In genomic region chr2:240719676-240720545, GRCh38 we compare ENCODE assay signal across 23 cellular contexts. TPM values are rescaled to one million over a fixed set of nuclear protein-coding genes. Genes with fewer than 3 reads are reported as not detected.
A peak's percentile ranks its signal among the peaks of the same experiment; 100 is the strongest.
DNase-seq lines count a peak whose midpoint lies in the region; ATAC-seq and TF ChIP-seq lines count a peak whose summit lies in the region.
"Had no signal": no experiment of that assay in that cellular context is flagged by ENCODE, and none has a peak within 500 bp of the region (broad histone marks: within the 10 kb centered on the region; RNA-seq: fewer than 3 reads in every experiment).

No MANE protein-coding gene starts in this region.

- WGBS in right cardiac atrium, result 81% methylated on average over 25 of the region's 25 CpGs
- WGBS in psoas muscle, 3 donors, result 85 to 86% (median 86%) methylated on average over 23 to 25 of the region's 25 CpGs

- H3K27ac ChIP-seq in right cardiac atrium (ENCODE audit: low read length) (no peak overlapping the region), right atrium auricular region (no peak overlapping the region), psoas muscle (no peak overlapping the region)
- H3K27ac ChIP-seq: A549; BLaER1 treated with 17β-estradiol and CSF1 and Interleukin-3, amounts not matched to agents 10 nM and 100 nM; GM23248 had no signal

- H3K27ac Mint-ChIP-seq in neural crest cell (ENCODE audit: unreplicated experiment), result peak overlapping the region; percentile 9
- H3K27ac Mint-ChIP-seq in stimulated activated effector memory CD8-positive, alpha-beta T cell treated with anti-CD3 and anti-CD28 coated beads, Interleukin-12 subunit alpha, Interleukin-12 subunit beta, amount 100 ng/mL, for 72 hours, result peak overlapping the region; percentile 4
- H3K27ac Mint-ChIP-seq: CD4-positive, alpha-beta T cell had no signal

- H3K27me3 ChIP-seq in right cardiac atrium (ENCODE audit: control insufficient read depth, insufficient read depth), result no peaks in the 10 kb centered on the region
- no peaks in the 10 kb centered on the region for H3K27me3 ChIP-seq in right atrium auricular region
- peaks cover 0 to 4% (median 0%) of the 10 kb centered on the region in 3 donors for H3K27me3 ChIP-seq in psoas muscle (ENCODE audit: insufficient read depth in 3 of 3, low read length in 2 of 3)
- H3K27me3 ChIP-seq: BE2C; BLaER1 treated with 17β-estradiol and CSF1 and Interleukin-3, amounts not matched to agents 10 nM and 100 nM had no signal

- H3K4me3 ChIP-seq in right cardiac atrium (ENCODE audit: low read length), result no peak overlapping the region
- H3K4me3 ChIP-seq in right atrium auricular region, result no peak overlapping the region
- no peak overlapping the region for H3K4me3 ChIP-seq in psoas muscle
- H3K4me3 ChIP-seq: A549; BLaER1 treated with 17β-estradiol and CSF1 and Interleukin-3, amounts not matched to agents 10 nM and 100 nM; GM12878; GM23248 had no signal

- H3K9me3 ChIP-seq in right cardiac atrium (ENCODE audit: control insufficient read depth, low read length) (no peaks in the 10 kb centered on the region), right atrium auricular region (no peaks in the 10 kb centered on the region), psoas muscle (no peaks in the 10 kb centered on the region)
- H3K9me3 ChIP-seq: A549; BE2C; BLaER1 treated with 17β-estradiol and CSF1 and Interleukin-3, amounts not matched to agents 10 nM and 100 nM had no signal

- H3K36me3 ChIP-seq in right atrium auricular region (no peaks in the 10 kb centered on the region), psoas muscle (ENCODE audit: insufficient read depth in 1 of 2, low read depth in 1 of 2) (no peaks in the 10 kb centered on the region)
- H3K36me3 ChIP-seq: BE2C; BLaER1 treated with 17β-estradiol and CSF1 and Interleukin-3, amounts not matched to agents 10 nM and 100 nM had no signal

- intact Hi-C loops in right cardiac atrium (cut with DNase I) (no loop called here), psoas muscle (cut with DNase I) (no loop called here)

- H3K36me3 Mint-ChIP-seq in neural crest cell (ENCODE audit: low read depth), result no peaks in the 10 kb centered on the region
- H3K36me3 Mint-ChIP-seq in stimulated activated effector memory CD8-positive, alpha-beta T cell treated with anti-CD3 and anti-CD28 coated beads, Interleukin-12 subunit alpha, Interleukin-12 subunit beta, amount 100 ng/mL, for 72 hours, result no peaks in the 10 kb centered on the region
- H3K36me3 Mint-ChIP-seq: CD14-positive monocyte; CD8-positive, alpha-beta memory T cell had no signal

- H3K4me1 ChIP-seq in right cardiac atrium (ENCODE audit: control insufficient read depth, insufficient read depth, low read length), result no peaks in the 10 kb centered on the region
- no peaks in the 10 kb centered on the region for H3K4me1 ChIP-seq in right atrium auricular region
- no peaks in the 10 kb centered on the region for H3K4me1 ChIP-seq in psoas muscle
- H3K4me1 ChIP-seq: A549, BE2C had no signal

- no peaks in the 10 kb centered on the region for H3K27me3 Mint-ChIP-seq in neural crest cell (ENCODE audit: low read depth)
- H3K27me3 Mint-ChIP-seq: CD4-positive, alpha-beta T cell had no signal

- no peaks in the 10 kb centered on the region for H3K4me1 Mint-ChIP-seq in neural crest cell
- no peaks in the 10 kb centered on the region for H3K4me1 Mint-ChIP-seq in stimulated activated effector memory CD8-positive, alpha-beta T cell treated with anti-CD3 and anti-CD28 coated beads, Interleukin-12 subunit alpha, Interleukin-12 subunit beta, amount 100 ng/mL, for 72 hours
- H3K4me1 Mint-ChIP-seq: CD14-positive monocyte; CD8-positive, alpha-beta memory T cell had no signal

- no peak for TF ChIP-seq CTCF in right atrium auricular region (IDR thresholded peaks at IDR 0.05)
- TF ChIP-seq CTCF in neural crest cell (conservative IDR thresholded peaks at IDR 0.05), result no peak
- TF ChIP-seq CTCF in psoas muscle (IDR thresholded peaks at IDR 0.05), result no peak

- no peaks in the 10 kb centered on the region for H3K9me3 Mint-ChIP-seq in neural crest cell
- H3K9me3 Mint-ChIP-seq in stimulated activated effector memory CD8-positive, alpha-beta T cell treated with anti-CD3 and anti-CD28 coated beads, Interleukin-12 subunit alpha, Interleukin-12 subunit beta, amount 100 ng/mL, for 72 hours, result no peaks in the 10 kb centered on the region
- H3K9me3 Mint-ChIP-seq: CD14-positive monocyte; CD4-positive, alpha-beta T cell; CD8-positive, alpha-beta memory T cell had no signal

- H3K4me3 Mint-ChIP-seq in neural crest cell, result no peak overlapping the region
- no peak overlapping the region for H3K4me3 Mint-ChIP-seq in stimulated activated effector memory CD8-positive, alpha-beta T cell treated with anti-CD3 and anti-CD28 coated beads, Interleukin-12 subunit alpha, Interleukin-12 subunit beta, amount 100 ng/mL, for 72 hours
- H3K4me3 Mint-ChIP-seq: CD14-positive monocyte; CD4-positive, alpha-beta T cell; CD8-positive, alpha-beta memory T cell had no signal

- peak in 2 of 3 donors; percentile 43 to 50 for DNase-seq in right cardiac atrium
- DNase-seq in right atrium auricular region (ENCODE audit: low spot score), result no peak
- DNase-seq in neural crest cell (ENCODE audit: low read depth, low spot score), result no peak
- no peak for DNase-seq in stimulated activated effector memory CD8-positive, alpha-beta T cell treated with anti-CD3 and anti-CD28 coated beads, Interleukin-12 subunit alpha, Interleukin-12 subunit beta, amount 100 ng/mL, for 72 hours (ENCODE audit: low spot score in 2 of 2)
- DNase-seq in psoas muscle, result no peak
- DNase-seq: 8988T; ACHN; AML-193; BE2C; CD4-positive, alpha-beta T cell; CD8-positive, alpha-beta memory T cell; DMS 273 treated with DMSO at 0.1 percent for 48 hours; DMS79; EL; GDM1; GM23248; HCEC 1CT had no signal

- ATAC-seq in right cardiac atrium (no peak), psoas muscle (no peak), HG03108 (IDR thresholded peaks at IDR 0.05; ENCODE audit: unreplicated experiment) (no peak)
- no peak for ATAC-seq in stimulated activated effector memory CD8-positive, alpha-beta T cell treated with anti-CD3 and anti-CD28 coated beads, Interleukin-12 subunit alpha, Interleukin-12 subunit beta, amount 100 ng/mL, for 72 hours
- ATAC-seq: A549, GM12878 had no signal

RNA-seq across cellular contexts. Expression of gene AQP12A, which starts 28.2 kb away (rescaled TPM):
- not detected for total RNA-seq in right cardiac atrium
- polyA plus RNA-seq in right cardiac atrium, result not detected
- not detected for total RNA-seq in right atrium auricular region
- total RNA-seq in neural crest cell, result not detected in 2 replicates
- total RNA-seq in psoas muscle, result not detected
- polyA plus RNA-seq in psoas muscle, result not detected
- total RNA-seq: CD4-positive, alpha-beta T cell; CD8-positive, alpha-beta memory T cell; GM12878; GM23248; H4 had no signal
- polyA plus RNA-seq: A549; CD14-positive monocyte; CD8-positive, alpha-beta memory T cell; GM12878; GM23248 had no signal

RNA-seq across cellular contexts. Expression of gene AQP12B, which starts 37.2 kb away (rescaled TPM):
- total RNA-seq in right cardiac atrium (not detected), right atrium auricular region (not detected), neural crest cell (not detected in 2 replicates), psoas muscle (not detected)
- polyA plus RNA-seq in right cardiac atrium (not detected), psoas muscle (not detected)
- total RNA-seq: CD4-positive, alpha-beta T cell; CD8-positive, alpha-beta memory T cell; GM12878; GM23248; H4 had no signal
- polyA plus RNA-seq: A549; CD14-positive monocyte; CD8-positive, alpha-beta memory T cell; GM12878; GM23248 had no signal

Comparison
In these comparisons a context has a peak if more than half of its experiments do, and no peak if none do; other contexts are left out.
1. DNase-seq: peak in right cardiac atrium (2 of 3); none in right atrium auricular region (single experiment), neural crest cell (single experiment), stimulated activated effector memory CD8-positive, alpha-beta T cell treated with anti-CD3 and anti-CD28 coated beads, Interleukin-12 subunit alpha, Interleukin-12 subunit beta, amount 100 ng/mL, for 72 hours (0 of 2) and psoas muscle (0 of 2).